ENCODE assay signal across 9 cellular contexts in genomic region chr12:29552324-29552927, GRCh38. TPM values are rescaled to one million over a fixed set of nuclear protein-coding genes. Genes with fewer than 3 reads are reported as not detected.
DNase-seq lines count a peak whose midpoint lies in the region; ATAC-seq and TF ChIP-seq lines count a peak whose summit lies in the region.
"Had no signal": no experiment of that assay in that cellular context is flagged by ENCODE, and none has a peak within 500 bp of the region (broad histone marks: within the 10 kb centered on the region; RNA-seq: fewer than 3 reads in every experiment).

No MANE protein-coding gene starts in this region.

- no peaks in the 10 kb centered on the region for H3K36me3 ChIP-seq in lower lobe of right lung

- H3K9me3 ChIP-seq in lower lobe of right lung = no peaks in the 10 kb centered on the region

- ATAC-seq in HG02852 (IDR thresholded peaks at IDR 0.05; ENCODE audit: unreplicated experiment) = peak; percentile 95
- peak; percentile 74 to 86 for ATAC-seq in lower lobe of right lung

- no peaks in the 10 kb centered on the region for H3K27me3 ChIP-seq in lower lobe of right lung (ENCODE audit: low read depth)

- H3K4me3 ChIP-seq in lower lobe of right lung = no peak overlapping the region
- H3K4me3 ChIP-seq: skin epidermis had no signal

- intact Hi-C loops in lower lobe of right lung (cut with DNase I) = no loop called here

- H3K27ac ChIP-seq in lower lobe of right lung = no peak overlapping the region

- DNase-seq in NCI-H524 (lab: John Stamatoyannopoulos, UW) (peak; percentile 11 to 46), NCI-H524 treated with DMSO at 0.1 percent for 48 hours (lab: John Stamatoyannopoulos, UW) (no peak), NCI-H2196 treated with DMSO at 0.1 percent for 48 hours (lab: John Stamatoyannopoulos, UW; ENCODE audit: unreplicated experiment) (peak; percentile 53), dedifferentiated amniotic fluid mesenchymal stem cell (ENCODE audit: extremely low spot score) (peak; percentile 42), lower lobe of right lung (peak; percentile 55)
- peak; percentile 53 to 58 for DNase-seq in activated CD4-positive, alpha-beta T cell treated with anti-CD3 and anti-CD28 coated beads for 24 hours (ENCODE audit: low read depth in 2 of 2)
- peak; percentile 26 to 39 for DNase-seq in stimulated activated CD8-positive, alpha-beta memory T cell treated with anti-CD3 and anti-CD28 coated beads, Interleukin-15, amount 100 ng/mL, for 48 hours (ENCODE audit: low read depth in 2 of 2)

- no peaks in the 10 kb centered on the region for H3K4me1 ChIP-seq in lower lobe of right lung

- peak; percentile 87 for TF ChIP-seq CTCF in lower lobe of right lung (IDR thresholded peaks at IDR 0.05)

RNA-seq across cellular contexts. Expression of gene OVCH1, which starts 54.9 kb away (rescaled TPM):
- 3.2 TPM for total RNA-seq in lower lobe of right lung
